In the genomic region with DNA sequence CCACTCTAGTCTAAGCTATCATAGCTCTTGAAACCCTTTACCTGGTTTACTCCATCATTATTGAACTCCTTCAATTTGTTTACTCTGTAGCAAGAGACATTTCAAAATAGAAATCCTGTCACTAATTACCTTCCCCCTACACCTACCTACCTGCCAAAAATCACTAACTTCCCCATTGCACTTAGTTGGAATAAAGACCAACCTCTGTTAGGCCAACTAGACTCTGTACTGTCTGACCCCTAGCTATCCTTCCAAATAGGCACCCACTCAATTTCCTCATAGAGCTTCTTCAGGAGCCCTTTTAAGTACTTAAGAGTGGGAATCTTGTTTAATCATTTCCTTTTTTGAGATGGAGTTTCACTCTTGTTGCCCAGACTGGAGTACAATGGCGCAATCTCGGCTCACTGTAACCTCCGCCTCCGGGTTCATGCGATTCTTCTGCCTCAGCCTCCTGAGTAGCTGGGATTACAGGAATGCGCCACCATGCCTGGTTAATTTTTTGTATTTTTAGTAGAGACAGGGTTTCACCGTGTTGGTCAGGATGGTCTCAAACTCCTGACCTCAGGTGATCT, we compare ENCODE assay signal across 1 cellular context.
A peak's percentile ranks its signal among the peaks of the same experiment; 100 is the strongest.
TF ChIP-seq lines count a peak whose summit lies in the region.

No MANE protein-coding gene starts in this region.

TF ChIP-seq in liver, 16 proteins besides CTCF, POLR2A, EP300 and RAD21:
- TF ChIP-seq NR2F2 (IDR thresholded peaks at IDR 0.05) (no peak), HNF4G (IDR thresholded peaks at IDR 0.05) (no peak), HNF4A (conservative IDR thresholded peaks at IDR 0.05) (peak; percentile 20 to 25)
